ENCODE assay signal across 20 cellular contexts in genomic region chr20:46621492-46621891, GRCh38.
A peak's percentile ranks its signal among the peaks of the same experiment; 100 is the strongest.
DNase-seq lines count a peak whose midpoint lies in the region; FAIRE-seq and TF ChIP-seq lines count a peak whose summit lies in the region.
"Had no signal": no experiment of that assay in that cellular context is flagged by ENCODE, and none has a peak within 500 bp of the region (broad histone marks: within the 10 kb centered on the region; RNA-seq: fewer than 3 reads in every experiment).

No MANE protein-coding gene starts in this region.

- peak overlapping the region; percentile 31; the same call in 1 of the 2 replicates for H3K27ac ChIP-seq in ACC112 (ENCODE audit: low read depth, low read length)
- H3K27ac ChIP-seq: gastroesophageal sphincter, WERI-Rb-1 had no signal

- H3K4me3 ChIP-seq in ACC112 (ENCODE audit: low read depth, low read length) (no peak overlapping the region), choroid plexus epithelial cell (ENCODE audit: low read depth, low read length) (no peak overlapping the region)
- H3K4me3 ChIP-seq: gastroesophageal sphincter had no signal

- no peak for FAIRE-seq in HTR-8/SVneo (lab: Jason Lieb, UNC)

- no peaks in the 10 kb centered on the region for H3K79me2 ChIP-seq in ACC112 (ENCODE audit: control insufficient read depth, insufficient read depth, low read length, unreplicated experiment)

- no peak for TF ChIP-seq CTCF in choroid plexus epithelial cell (conservative IDR thresholded peaks at IDR 0.05; ENCODE audit: low read depth, low read length)

- no peaks in the 10 kb centered on the region for H3K36me3 ChIP-seq in ACC112 (ENCODE audit: insufficient read depth, low read length)
- H3K36me3 ChIP-seq: gastroesophageal sphincter, WERI-Rb-1 had no signal

- peak; percentile 49 for DNase-seq in HTR-8/SVneo (ENCODE audit: insufficient read length, low spot score)
- DNase-seq in choroid plexus epithelial cell (ENCODE audit: low read depth): peak; percentile 93
- DNase-seq in kidney tubule cell (ENCODE audit: low spot score): peak; percentile 58
- DNase-seq in NCI-H82 (lab: John Stamatoyannopoulos, UW): no peak
- no peak for DNase-seq in SIG-M5 (lab: John Stamatoyannopoulos, UW)
- DNase-seq in NCI-H510A treated with DMSO at 0.1 percent for 48 hours (lab: John Stamatoyannopoulos, UW): no peak
- no peak for DNase-seq in pons (ENCODE audit: low spot score)
- DNase-seq: activated CD8-positive, alpha-beta T cell treated with anti-CD3 and anti-CD28 coated beads, Interleukin-2, amount 10 ng/mL, durations not matched to agents 7 days and 5 days; activated naive CD8-positive, alpha-beta T cell treated with anti-CD3 and anti-CD28 coated beads, Interleukin-2, amount 10 ng/mL, durations not matched to agents 7 days and 5 days; CD8-positive, alpha-beta T cell; DMS79; effector memory CD4-positive, alpha-beta T cell; NCI-H187 treated with DMSO at 0.1 percent for 48 hours; posterior cingulate gyrus; Right ventricle myocardium superior; stimulated activated naive B cell treated with anti-CD40 and anti-IgM and Interleukin-4, amounts not matched to agents 10 μg/mL and 1 μg/mL and 100 μg/mL, for 72 hours; T-cell had no signal

- H3K27me3 ChIP-seq in ACC112 (ENCODE audit: insufficient read depth, low read length): peaks cover 20% of the 10 kb centered on the region
- H3K27me3 ChIP-seq: gastroesophageal sphincter had no signal

- no peak overlapping the region for H2AFZ ChIP-seq in ACC112 (ENCODE audit: low read length, unreplicated experiment)

- H3K4me1 ChIP-seq in ACC112 (ENCODE audit: control insufficient read depth, insufficient read depth, low read length, unreplicated experiment): peaks cover 16% of the 10 kb centered on the region
- H3K4me1 ChIP-seq: gastroesophageal sphincter had no signal

Comparison
In these comparisons a context has a peak if more than half of its experiments do, and no peak if none do; other contexts are left out.
1. DNase-seq: peak in HTR-8/SVneo (single experiment), choroid plexus epithelial cell (single experiment) and kidney tubule cell (single experiment); none in NCI-H82 (single experiment), SIG-M5 (single experiment), NCI-H510A treated with DMSO at 0.1 percent for 48 hours (single experiment) and pons (single experiment).